ENCODE assay signal across 9 cellular contexts in the genomic region with DNA sequence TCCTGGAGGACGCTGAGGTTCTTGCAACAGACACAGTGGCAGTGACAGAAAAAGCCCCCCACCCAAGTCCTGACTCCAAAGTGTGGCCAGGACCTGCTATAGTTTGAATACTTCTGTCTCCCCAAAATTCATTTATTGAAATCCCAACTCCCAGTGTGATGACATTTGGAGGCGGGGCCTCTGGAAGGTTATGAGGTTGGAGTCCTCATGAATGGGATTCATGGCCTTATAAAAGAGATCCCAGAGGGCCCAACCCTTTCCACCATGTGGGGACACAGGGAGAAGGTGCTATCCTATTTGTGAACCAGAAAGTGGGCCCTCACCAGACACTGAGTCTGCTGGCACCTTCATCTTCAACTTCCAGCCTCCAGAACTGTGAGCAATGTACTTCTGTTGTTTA. TPM values are rescaled to one million over a fixed set of nuclear protein-coding genes. Genes with fewer than 3 reads are reported as not detected.
DNase-seq lines count a peak whose midpoint lies in the region; ATAC-seq lines count a peak whose summit lies in the region.
"Had no signal": no experiment of that assay in that cellular context is flagged by ENCODE, and none has a peak within 500 bp of the region (broad histone marks: within the 10 kb centered on the region; RNA-seq: fewer than 3 reads in every experiment).

No MANE protein-coding gene starts in this region.

- H3K9me3 Mint-ChIP-seq in activated CD4-positive, alpha-beta T cell treated with anti-CD3 and anti-CD28 coated beads, Interleukin-2, amount 10 ng/mL, durations not matched to agents 7 days and 5 days, result peaks cover 2% of the 10 kb centered on the region
- no peaks in the 10 kb centered on the region for H3K9me3 Mint-ChIP-seq in activated CD4-positive, alpha-beta memory T cell treated with anti-CD3 and anti-CD28 coated beads for 36 hours
- H3K9me3 Mint-ChIP-seq in immature natural killer cell, result no peaks in the 10 kb centered on the region
- H3K9me3 Mint-ChIP-seq in stimulated activated naive CD8-positive, alpha-beta T cell treated with anti-CD3 and anti-CD28 coated beads, Interleukin-15, amount 100 ng/mL, for 72 hours, result peaks cover 0 to 2% of the 10 kb centered on the region in 2 donors

- ATAC-seq in stimulated activated naive CD8-positive, alpha-beta T cell treated with anti-CD3 and anti-CD28 coated beads, Interleukin-15, amount 100 ng/mL, for 72 hours, result no peak
- ATAC-seq in HG02840 (IDR thresholded peaks at IDR 0.05; ENCODE audit: low FRiP score, unreplicated experiment), result no peak

- H3K4me1 Mint-ChIP-seq in activated CD4-positive, alpha-beta T cell treated with anti-CD3 and anti-CD28 coated beads, Interleukin-2, amount 10 ng/mL, durations not matched to agents 7 days and 5 days, result peaks cover 73% of the 10 kb centered on the region
- H3K4me1 Mint-ChIP-seq in activated CD4-positive, alpha-beta memory T cell treated with anti-CD3 and anti-CD28 coated beads for 36 hours (ENCODE audit: low read depth), result peaks cover 83% of the 10 kb centered on the region
- peaks cover 84 to 92% of the 10 kb centered on the region in 2 donors for H3K4me1 Mint-ChIP-seq in immature natural killer cell
- H3K4me1 Mint-ChIP-seq in stimulated activated naive CD8-positive, alpha-beta T cell treated with anti-CD3 and anti-CD28 coated beads, Interleukin-15, amount 100 ng/mL, for 72 hours, result peaks cover 87% of the 10 kb centered on the region

- intact Hi-C loops in activated CD4-positive, alpha-beta memory T cell treated with anti-CD3 and anti-CD28 coated beads for 36 hours (cut with micrococcal nuclease), result loop anchor here (1.0 kb wide), 1 partner anchor 16 kb away; no protein-coding TSS in a partner anchor

- H3K4me3 Mint-ChIP-seq in activated CD4-positive, alpha-beta T cell treated with anti-CD3 and anti-CD28 coated beads, Interleukin-2, amount 10 ng/mL, durations not matched to agents 7 days and 5 days, result peak overlapping the region; percentile 63
- H3K4me3 Mint-ChIP-seq in activated CD4-positive, alpha-beta memory T cell treated with anti-CD3 and anti-CD28 coated beads for 36 hours, result peak overlapping the region; percentile 54
- peak overlapping the region; percentile 50 to 76 (median 72) for H3K4me3 Mint-ChIP-seq in immature natural killer cell
- peak overlapping the region; percentile 66 to 80 for H3K4me3 Mint-ChIP-seq in stimulated activated naive CD8-positive, alpha-beta T cell treated with anti-CD3 and anti-CD28 coated beads, Interleukin-15, amount 100 ng/mL, for 72 hours

- POLR2A ChIA-PET in activated CD4-positive, alpha-beta T cell treated with anti-CD3 and anti-CD28 coated beads, Interleukin-2, amount 10 ng/mL, durations not matched to agents 7 days and 5 days (lab: Charles Lee), result interaction anchor here (1.4 kb wide), 1 partner anchor 17 kb away, joined by 6 read pairs; no protein-coding TSS in a partner anchor
- POLR2A ChIA-PET in activated CD4-positive, alpha-beta memory T cell treated with anti-CD3 and anti-CD28 coated beads for 36 hours (lab: Charles Lee), result interaction anchor here (1.5 to 1.7 kb wide), 3 partner anchors 10 to 43 kb away, joined by 6 to 52 read pairs (median 7); a partner anchor contains a TSS

- H3K27me3 Mint-ChIP-seq in activated CD4-positive, alpha-beta T cell treated with anti-CD3 and anti-CD28 coated beads, Interleukin-2, amount 10 ng/mL, durations not matched to agents 7 days and 5 days, result no peaks in the 10 kb centered on the region
- H3K27me3 Mint-ChIP-seq in activated CD4-positive, alpha-beta memory T cell treated with anti-CD3 and anti-CD28 coated beads for 36 hours, result no peaks in the 10 kb centered on the region
- H3K27me3 Mint-ChIP-seq in immature natural killer cell (ENCODE audit: low read depth in 3 of 3), result peaks cover 5 to 19% (median 16%) of the 10 kb centered on the region in 3 donors
- no peaks in the 10 kb centered on the region for H3K27me3 Mint-ChIP-seq in stimulated activated naive CD8-positive, alpha-beta T cell treated with anti-CD3 and anti-CD28 coated beads, Interleukin-15, amount 100 ng/mL, for 72 hours

- CTCF ChIA-PET in activated CD4-positive, alpha-beta T cell treated with anti-CD3 and anti-CD28 coated beads, Interleukin-2, amount 10 ng/mL, durations not matched to agents 7 days and 5 days (lab: Charles Lee), result interaction anchor here (1.2 to 2.4 kb wide), 4 partner anchors 11 to 58 kb away, joined by 3 to 12 read pairs (median 7); no protein-coding TSS in a partner anchor
- CTCF ChIA-PET in activated CD4-positive, alpha-beta memory T cell treated with anti-CD3 and anti-CD28 coated beads for 36 hours (lab: Charles Lee), result interaction anchor here (1.2 to 3.0 kb wide), 5 partner anchors 10 to 128 kb away, joined by 4 to 44 read pairs (median 5); no protein-coding TSS in a partner anchor

- H3K27ac Mint-ChIP-seq in activated CD4-positive, alpha-beta T cell treated with anti-CD3 and anti-CD28 coated beads, Interleukin-2, amount 10 ng/mL, durations not matched to agents 7 days and 5 days, result peak overlapping the region; percentile 91
- peak overlapping the region; percentile 88 for H3K27ac Mint-ChIP-seq in activated CD4-positive, alpha-beta memory T cell treated with anti-CD3 and anti-CD28 coated beads for 36 hours
- peak overlapping the region; percentile 81 to 92 (median 88) for H3K27ac Mint-ChIP-seq in immature natural killer cell
- H3K27ac Mint-ChIP-seq in stimulated activated naive CD8-positive, alpha-beta T cell treated with anti-CD3 and anti-CD28 coated beads, Interleukin-15, amount 100 ng/mL, for 72 hours, result peak overlapping the region; percentile 57 to 91

- DNase-seq in activated CD4-positive, alpha-beta T cell treated with anti-CD3 and anti-CD28 coated beads, Interleukin-2, amount 10 ng/mL, durations not matched to agents 7 days and 5 days, result peak; percentile 13
- no peak for DNase-seq in activated CD4-positive, alpha-beta T cell treated with anti-CD3 and anti-CD28 coated beads, Interleukin-2, amount 50 U/mL, for 1 hour
- no peak for DNase-seq in activated CD4-positive, alpha-beta memory T cell treated with anti-CD3 and anti-CD28 coated beads for 36 hours
- no peak for DNase-seq in immature natural killer cell
- DNase-seq in stimulated activated naive CD8-positive, alpha-beta T cell treated with anti-CD3 and anti-CD28 coated beads, Interleukin-15, amount 100 ng/mL, for 72 hours, result no peak
- DNase-seq in HT-29 (ENCODE audit: low spot score), result no peak
- DNase-seq in NCI-H226, result no peak
- DNase-seq: NCI-H1105 treated with DMSO at 0.1 percent for 48 hours had no signal

- H3K36me3 Mint-ChIP-seq in activated CD4-positive, alpha-beta T cell treated with anti-CD3 and anti-CD28 coated beads, Interleukin-2, amount 10 ng/mL, durations not matched to agents 7 days and 5 days (ENCODE audit: low read depth), result peaks cover 21% of the 10 kb centered on the region
- peaks cover 11% of the 10 kb centered on the region for H3K36me3 Mint-ChIP-seq in activated CD4-positive, alpha-beta memory T cell treated with anti-CD3 and anti-CD28 coated beads for 36 hours
- H3K36me3 Mint-ChIP-seq in immature natural killer cell, result no peaks in the 10 kb centered on the region

RNA-seq across cellular contexts. Expression of a gene that starts 18.3 kb away (rescaled TPM):
- total RNA-seq in activated CD4-positive, alpha-beta T cell treated with anti-CD3 and anti-CD28 coated beads, Interleukin-2, amount 10 ng/mL, durations not matched to agents 7 days and 5 days, result 100 to 1,000 TPM; 280 to 326 TPM
- total RNA-seq in activated CD4-positive, alpha-beta memory T cell treated with anti-CD3 and anti-CD28 coated beads for 36 hours, result 100 to 1,000 TPM; 237 to 242 TPM
- 100 to 1,000 TPM; 136 to 270 (median 181) TPM for polyA plus RNA-seq in immature natural killer cell
- 305 and 311 TPM in 2 replicates for total RNA-seq in HT-29 (2014; rRNA removed; shearing (Covaris generic))

RNA-seq across cellular contexts. Expression of a gene that starts 54.5 kb away (rescaled TPM):
- total RNA-seq in activated CD4-positive, alpha-beta T cell treated with anti-CD3 and anti-CD28 coated beads, Interleukin-2, amount 10 ng/mL, durations not matched to agents 7 days and 5 days, result not detected
- not detected for total RNA-seq in activated CD4-positive, alpha-beta memory T cell treated with anti-CD3 and anti-CD28 coated beads for 36 hours
- not detected for polyA plus RNA-seq in immature natural killer cell
- total RNA-seq in HT-29 (2014; rRNA removed; shearing (Covaris generic)), result not detected in 2 replicates
